33 cellular contexts compared by ENCODE assay signal in genomic region chr13:76942363-76942762, GRCh38. TPM values are rescaled to one million over a fixed set of nuclear protein-coding genes. Genes with fewer than 3 reads are reported as not detected.
"Had no signal": no experiment of that assay in that cellular context is flagged by ENCODE, and none has a peak within 500 bp of the region (broad histone marks: within the 10 kb centered on the region; RNA-seq: fewer than 3 reads in every experiment).

No MANE protein-coding gene starts in this region.

- H3K4me3 ChIP-seq: colonic mucosa, dorsolateral prefrontal cortex, gastroesophageal sphincter, hepatocyte, neural progenitor cell, psoas muscle, right atrium auricular region, smooth muscle cell, stomach, suprapubic skin, tibial artery had no signal

- FAIRE-seq: kidney had no signal

- H3K36me3 ChIP-seq: colonic mucosa, gastroesophageal sphincter, neural progenitor cell, right atrium auricular region, stomach, suprapubic skin, tibial artery had no signal

- ATAC-seq: effector memory CD8-positive, alpha-beta T cell; gastroesophageal sphincter; natural killer cell; psoas muscle; stimulated activated naive B cell treated with anti-CD40 and anti-IgM and Interleukin-4, amounts not matched to agents 10 μg/mL and 1 μg/mL and 100 μg/mL, for 72 hours had no signal

- H3K4me1 ChIP-seq: colonic mucosa, gastroesophageal sphincter, neural progenitor cell, parathyroid adenoma, psoas muscle, right atrium auricular region, tibial artery had no signal

- H2AFZ ChIP-seq: hepatocyte, neural progenitor cell, parathyroid adenoma had no signal

- DNase-seq: activated CD4-positive, alpha-beta T cell treated with anti-CD3 and anti-CD28 coated beads for 4 hours; activated CD4-positive, alpha-beta T cell treated with anti-CD3 and anti-CD28 coated beads, Interleukin-2, amount 50 U/mL, for 4 hours; activated effector memory CD4-positive, alpha-beta T cell treated with Interleukin-2 at 50 U/mL for 16 hours; activated naive CD4-positive, alpha-beta T cell treated with Interleukin-2 at 50 U/mL for 16 hours; anterior cingulate cortex; cerebellar nuclear complex; colonic mucosa; dorsolateral prefrontal cortex; effector memory CD8-positive, alpha-beta T cell; kidney; midbrain; natural killer cell; occipital lobe; psoas muscle; stimulated activated CD4-positive, alpha-beta T cell treated with anti-CD3 and anti-CD28 coated beads, Interleukin-1b, Interleukin-23, amount 100 ng/mL, for 48 hours; stimulated activated CD4-positive, alpha-beta T cell treated with anti-CD3 and anti-CD28 coated beads, Interleukin-4, amount 100 ng/mL, for 4 hours; stimulated activated CD8-positive, alpha-beta memory T cell treated with anti-CD3 and anti-CD28 coated beads, Interleukin-4, amount 100 ng/mL, for 48 hours; stimulated activated naive B cell treated with anti-CD40 and anti-IgM and Interleukin-4, amounts not matched to agents 10 μg/mL and 1 μg/mL and 100 μg/mL, for 72 hours; stomach; tibial artery had no signal

- H3K27me3 ChIP-seq: colonic mucosa, dorsolateral prefrontal cortex, gastroesophageal sphincter, hepatocyte, neural progenitor cell, right atrium auricular region, stomach, suprapubic skin, tibial artery had no signal

- H3K9me3 ChIP-seq: colonic mucosa, psoas muscle, stomach, suprapubic skin, tibial artery had no signal

- H3K27ac ChIP-seq: colonic mucosa, dorsolateral prefrontal cortex, gastroesophageal sphincter, hepatocyte, neural progenitor cell, parathyroid adenoma, psoas muscle, right atrium auricular region, stomach, suprapubic skin, tibial artery, VCaP had no signal

- H3K79me2 ChIP-seq: hepatocyte, parathyroid adenoma had no signal

- H3K9ac ChIP-seq: neural progenitor cell, parathyroid adenoma had no signal

- H3K4me2 ChIP-seq: hepatocyte, neural progenitor cell, smooth muscle cell had no signal

RNA-seq across cellular contexts. Expression of gene ACOD1, which starts 5.9 kb away (rescaled TPM):
- total RNA-seq: colonic mucosa, dorsolateral prefrontal cortex, fibroblast of lung, fibroblast of villous mesenchyme, gastroesophageal sphincter, hepatocyte, kidney, lower leg skin, natural killer cell, occipital lobe, psoas muscle, right atrium auricular region, smooth muscle cell, stomach, suprapubic skin, urinary bladder had no signal
- polyA plus RNA-seq: esophagus, fibroblast of lung, hepatocyte, psoas muscle, smooth muscle cell, urinary bladder had no signal
